8 cellular contexts compared by ENCODE assay signal in genomic region chr1:67847466-67847865, GRCh38.
"Had no signal": no experiment of that assay in that cellular context is flagged by ENCODE, and none has a peak within 500 bp of the region (broad histone marks: within the 10 kb centered on the region; RNA-seq: fewer than 3 reads in every experiment).

No MANE protein-coding gene starts in this region.

- H3K27me3 ChIP-seq: breast epithelium, heart right ventricle, thyroid gland had no signal

- H3K4me3 ChIP-seq: breast epithelium, heart right ventricle, thyroid gland had no signal

- DNase-seq: effector CD4-positive, alpha-beta T cell; heart right ventricle; islet precursor cell; left ventricle myocardium superior; thyroid gland had no signal

- FAIRE-seq: colon, urothelium cell line had no signal

- H3K9me3 ChIP-seq: breast epithelium, heart right ventricle, thyroid gland had no signal

- H3K27ac ChIP-seq: heart right ventricle, thyroid gland had no signal

- H3K4me1 ChIP-seq: breast epithelium had no signal

- H3K36me3 ChIP-seq: breast epithelium, heart right ventricle, thyroid gland had no signal
